Comparison of ENCODE assay signal across 20 cellular contexts in genomic region chr10:73915206-73915851, GRCh38. TPM values are rescaled to one million over a fixed set of nuclear protein-coding genes. Genes with fewer than 3 reads are reported as not detected.
DNase-seq lines count a peak whose midpoint lies in the region; ATAC-seq, FAIRE-seq and TF ChIP-seq lines count a peak whose summit lies in the region.
"Had no signal": no experiment of that assay in that cellular context is flagged by ENCODE, and none has a peak within 500 bp of the region (broad histone marks: within the 10 kb centered on the region; RNA-seq: fewer than 3 reads in every experiment).

No MANE protein-coding gene starts in this region.

- H3K27me3 Mint-ChIP-seq in stimulated activated naive B cell treated with anti-CD40 and anti-IgM and Interleukin-4, amounts not matched to agents 10 μg/mL and 1 μg/mL and 100 μg/mL, for 72 hours = peaks cover 5 to 8% of the 10 kb centered on the region in 2 donors
- H3K27me3 Mint-ChIP-seq in CD4-positive, alpha-beta T cell = peaks cover 51% of the 10 kb centered on the region

- no peak overlapping the region for H2BK12ac ChIP-seq in mesenchymal stem cell (ENCODE audit: low read length in 2 of 2)

- peak overlapping the region; percentile 89 for H3K9ac ChIP-seq in mesenchymal stem cell (ENCODE audit: low read length)
- H3K9ac ChIP-seq in GM23248 = no peak overlapping the region

- in situ Hi-C loops in GM23248 (cut with MboI) = no loop called here

- H3K4me1 ChIP-seq in PC-9 (replicated peaks; ENCODE audit: insufficient read depth) = peaks cover 39% of the 10 kb centered on the region
- peaks cover 34% of the 10 kb centered on the region for H3K4me1 ChIP-seq in mesenchymal stem cell (ENCODE audit: control insufficient read depth, insufficient read depth, low read depth, low read length)
- H3K4me1 ChIP-seq in GM23248 (ENCODE audit: insufficient read depth) = peaks cover 10% of the 10 kb centered on the region; the same call in 1 of the 2 replicates
- H3K4me1 ChIP-seq: pancreas had no signal

- peaks cover 29 to 32% of the 10 kb centered on the region in 2 donors for H3K4me1 Mint-ChIP-seq in stimulated activated naive B cell treated with anti-CD40 and anti-IgM and Interleukin-4, amounts not matched to agents 10 μg/mL and 1 μg/mL and 100 μg/mL, for 72 hours
- H3K4me1 Mint-ChIP-seq in CD4-positive, alpha-beta T cell (ENCODE audit: low read depth) = peaks cover 21% of the 10 kb centered on the region

- H3K14ac ChIP-seq in mesenchymal stem cell (ENCODE audit: low read length in 2 of 2) = no peak overlapping the region

- no peak overlapping the region for H3K23ac ChIP-seq in mesenchymal stem cell (ENCODE audit: low read length in 2 of 2)

- H2AFZ ChIP-seq in PC-9 = no peak overlapping the region
- no peak overlapping the region for H2AFZ ChIP-seq in mesenchymal stem cell (ENCODE audit: low read depth, low read length)
- no peak overlapping the region for H2AFZ ChIP-seq in GM23248

- H3K18ac ChIP-seq in mesenchymal stem cell (ENCODE audit: low read depth in 1 of 2, low read length in 2 of 2) = peak overlapping the region in 1 of 2 experiments; percentile 80

- CTCF ChIA-PET in PC-9 (lab: Charles Lee) = interaction anchor here (1.3 kb wide), 1 partner anchor 28 kb away, joined by 5 read pairs; no protein-coding TSS in a partner anchor
- CTCF ChIA-PET in CD4-positive, alpha-beta T cell (lab: Charles Lee) = no interaction called here

- H3K9me2 ChIP-seq in PC-9 (ENCODE audit: insufficient read depth) (no peaks in the 10 kb centered on the region), GM23248 (ENCODE audit: insufficient read depth) (no peaks in the 10 kb centered on the region)

- POLR2A ChIA-PET in PC-9 (lab: Charles Lee; ENCODE audit: unreplicated experiment) = interaction anchor here (0.5 to 0.7 kb wide), 2 partner anchors 9 to 93 kb away, joined by 3 to 5 read pairs; no protein-coding TSS in a partner anchor
- POLR2A ChIA-PET in CD4-positive, alpha-beta T cell (lab: Charles Lee) = no interaction called here

- 76% methylated on average over 8 of the region's 8 CpGs for WGBS in mesenchymal stem cell
- 82 to 85% methylated on average over 8 of the region's 8 CpGs for WGBS in GM23248 (ENCODE audit: low coverage in 1 of 2, low lambda C conversion rate in 2 of 2, missing lambda C conversion rate in 2 of 2), 2 experiments

- no peak overlapping the region for H3K4ac ChIP-seq in mesenchymal stem cell (ENCODE audit: low read depth in 1 of 2, low read length in 2 of 2)

- H4K20me1 ChIP-seq in PC-9 (ENCODE audit: insufficient read depth) = no peaks in the 10 kb centered on the region
- H4K20me1 ChIP-seq in GM23248 (ENCODE audit: insufficient read depth) = no peaks in the 10 kb centered on the region

- no peak overlapping the region for H2AK5ac ChIP-seq in mesenchymal stem cell (ENCODE audit: low read length, severe bottlenecking)

- no peak for TF ChIP-seq CTCF in PC-9 (conservative IDR thresholded peaks at IDR 0.05)
- TF ChIP-seq CTCF in bronchial epithelial cell (IDR thresholded peaks at IDR 0.05; ENCODE audit: insufficient read depth, low read length, severe bottlenecking) = no peak
- TF ChIP-seq CTCF in CD4-positive, alpha-beta T cell (IDR thresholded peaks at IDR 0.05) = no peak

- H3K79me1 ChIP-seq in mesenchymal stem cell (replicated peaks; ENCODE audit: low read length, poor library complexity, severe bottlenecking) = no peaks in the 10 kb centered on the region

- no peak for ATAC-seq in stimulated activated naive B cell treated with anti-CD40 and anti-IgM and Interleukin-4, amounts not matched to agents 10 μg/mL and 1 μg/mL and 100 μg/mL, for 72 hours (replicated peaks)
- ATAC-seq in GM18511 (IDR thresholded peaks at IDR 0.05; ENCODE audit: unreplicated experiment) (no peak), HG02763 (IDR thresholded peaks at IDR 0.05; ENCODE audit: unreplicated experiment) (no peak)
- no peak for ATAC-seq in CD4-positive, alpha-beta T cell (ENCODE audit: poor library complexity)
- ATAC-seq: GM12878, left lung, pancreas had no signal

- no peak overlapping the region for H3K4me3 Mint-ChIP-seq in stimulated activated naive B cell treated with anti-CD40 and anti-IgM and Interleukin-4, amounts not matched to agents 10 μg/mL and 1 μg/mL and 100 μg/mL, for 72 hours
- no peak overlapping the region for H3K4me3 Mint-ChIP-seq in CD4-positive, alpha-beta T cell
- H3K4me3 Mint-ChIP-seq: activated CD4-positive, alpha-beta T cell treated with anti-CD3 and anti-CD28 coated beads, Interleukin-2, amount 10 ng/mL, durations not matched to agents 24 days and 14 days; endodermal cell had no signal

- H2BK5ac ChIP-seq in mesenchymal stem cell (ENCODE audit: low read depth, low read length, poor library complexity, severe bottlenecking) = no peak overlapping the region

- H3K36me3 ChIP-seq in PC-9 (ENCODE audit: low read depth) (peaks cover 53% of the 10 kb centered on the region), bronchial epithelial cell (ENCODE audit: control insufficient read depth, insufficient read depth, low read length) (peaks cover 26% of the 10 kb centered on the region), mesenchymal stem cell (ENCODE audit: control insufficient read depth in 1 of 2, insufficient read depth in 2 of 2, low read depth in 1 of 2, low read length in 2 of 2) (peaks cover 51 to 59% of the 10 kb centered on the region in 2 experiments), GM23248 (ENCODE audit: low read depth) (peaks cover 4% of the 10 kb centered on the region; the same call in 1 of the 2 replicates)
- H3K36me3 ChIP-seq: pancreas had no signal

- H4K91ac ChIP-seq in mesenchymal stem cell (ENCODE audit: low read length) = no peak overlapping the region

- H3F3A ChIP-seq in PC-9 (ENCODE audit: insufficient read depth, low read depth) (peaks cover 51% of the 10 kb centered on the region), GM23248 (ENCODE audit: insufficient read depth) (peaks cover 2% of the 10 kb centered on the region)

- peak overlapping the region; percentile 29 for H3K27ac ChIP-seq in PC-9
- peak overlapping the region; percentile 33 for H3K27ac ChIP-seq in mesenchymal stem cell (ENCODE audit: low read length, poor library complexity, severe bottlenecking)
- no peak overlapping the region for H3K27ac ChIP-seq in CD4-positive, alpha-beta T cell (ENCODE audit: low read depth, low read length)
- no peak overlapping the region for H3K27ac ChIP-seq in GM23248
- H3K27ac ChIP-seq: pancreas, suprapubic skin had no signal

- H3K27ac Mint-ChIP-seq in stimulated activated naive B cell treated with anti-CD40 and anti-IgM and Interleukin-4, amounts not matched to agents 10 μg/mL and 1 μg/mL and 100 μg/mL, for 72 hours = peak overlapping the region; percentile 20
- no peak overlapping the region for H3K27ac Mint-ChIP-seq in CD4-positive, alpha-beta T cell
- H3K27ac Mint-ChIP-seq: activated CD4-positive, alpha-beta T cell treated with anti-CD3 and anti-CD28 coated beads, Interleukin-2, amount 10 ng/mL, durations not matched to agents 24 days and 14 days; endodermal cell had no signal

- BruUV-seq in PC-9 (replicated peaks; lab: Mats Ljungman, UMichigan) = no TSS peak

- FAIRE-seq in bronchial epithelial cell (lab: Jason Lieb, UNC) = no peak
- FAIRE-seq: G401.6, GM12878, pancreas had no signal

- H3K4me3 ChIP-seq in PC-9 = peak overlapping the region; percentile 85; the same call in 1 of the 2 replicates
- no peak overlapping the region for H3K4me3 ChIP-seq in bronchial epithelial cell (ENCODE audit: low read depth, low read length)
- peak overlapping the region in 1 of 2 experiments; percentile 90 for H3K4me3 ChIP-seq in mesenchymal stem cell (ENCODE audit: insufficient read depth in 1 of 2, low read depth in 1 of 2, low read length in 2 of 2)
- H3K4me3 ChIP-seq in GM23248 = no peak overlapping the region
- H3K4me3 ChIP-seq: GM12878, left lung, pancreas, suprapubic skin had no signal

- intact Hi-C loops in PC-9 (cut with micrococcal nuclease; ENCODE audit: unreplicated experiment) = no loop called here
- intact Hi-C loops in CD4-positive, alpha-beta T cell (cut with DNase I, micrococcal nuclease) = no loop called here

- H3K27me3 ChIP-seq in PC-9 (ENCODE audit: insufficient read depth, low read depth) = no peaks in the 10 kb centered on the region
- H3K27me3 ChIP-seq in bronchial epithelial cell (ENCODE audit: control insufficient read depth, insufficient read depth, low read length) = no peaks in the 10 kb centered on the region
- no peaks in the 10 kb centered on the region for H3K27me3 ChIP-seq in mesenchymal stem cell (ENCODE audit: control insufficient read depth in 1 of 2, insufficient read depth in 1 of 2, low read length in 2 of 2)
- peaks cover 31% of the 10 kb centered on the region for H3K27me3 ChIP-seq in CD4-positive, alpha-beta T cell (ENCODE audit: control insufficient read depth, insufficient read depth, low read length)
- H3K27me3 ChIP-seq in GM23248 (replicated peaks; ENCODE audit: insufficient read depth) = no peaks in the 10 kb centered on the region
- H3K27me3 ChIP-seq: pancreas, suprapubic skin had no signal

- peaks cover 3 to 8% of the 10 kb centered on the region in 2 donors for H3K36me3 Mint-ChIP-seq in stimulated activated naive B cell treated with anti-CD40 and anti-IgM and Interleukin-4, amounts not matched to agents 10 μg/mL and 1 μg/mL and 100 μg/mL, for 72 hours
- no peaks in the 10 kb centered on the region for H3K36me3 Mint-ChIP-seq in CD4-positive, alpha-beta T cell (ENCODE audit: low read depth)

- H2BK15ac ChIP-seq in mesenchymal stem cell (ENCODE audit: low read depth, poor library complexity, severe bottlenecking) = no peak overlapping the region

- peaks cover 42% of the 10 kb centered on the region for H3K79me2 ChIP-seq in PC-9 (ENCODE audit: low read depth)
- H3K79me2 ChIP-seq in GM23248 (ENCODE audit: insufficient read depth) = no peaks in the 10 kb centered on the region

- H3K9me3 ChIP-seq in PC-9 (ENCODE audit: insufficient read depth, low read depth) = peaks cover 14% of the 10 kb centered on the region; the same call in 1 of the 2 replicates
- H3K9me3 ChIP-seq in mesenchymal stem cell (ENCODE audit: control insufficient read depth, low read length) = no peaks in the 10 kb centered on the region
- no peaks in the 10 kb centered on the region for H3K9me3 ChIP-seq in CD4-positive, alpha-beta T cell (ENCODE audit: control insufficient read depth, low read length)
- no peaks in the 10 kb centered on the region for H3K9me3 ChIP-seq in GM23248 (ENCODE audit: low read depth)
- H3K9me3 ChIP-seq: pancreas, suprapubic skin had no signal

- no peak overlapping the region for H2BK120ac ChIP-seq in mesenchymal stem cell (ENCODE audit: low read depth, low read length)

- no peaks in the 10 kb centered on the region for H3K9me3 Mint-ChIP-seq in stimulated activated naive B cell treated with anti-CD40 and anti-IgM and Interleukin-4, amounts not matched to agents 10 μg/mL and 1 μg/mL and 100 μg/mL, for 72 hours
- no peaks in the 10 kb centered on the region for H3K9me3 Mint-ChIP-seq in CD4-positive, alpha-beta T cell
- H3K9me3 Mint-ChIP-seq: activated CD4-positive, alpha-beta T cell treated with anti-CD3 and anti-CD28 coated beads, Interleukin-2, amount 10 ng/mL, durations not matched to agents 24 days and 14 days; endodermal cell had no signal

- no peak for DNase-seq in PC-9
- DNase-seq in bronchial epithelial cell (ENCODE audit: low read depth) = peak; percentile 36
- no peak for DNase-seq in mesenchymal stem cell
- DNase-seq in stimulated activated naive B cell treated with anti-CD40 and anti-IgM and Interleukin-4, amounts not matched to agents 10 μg/mL and 1 μg/mL and 100 μg/mL, for 72 hours = no peak
- no peak for DNase-seq in CD4-positive, alpha-beta T cell
- DNase-seq in GM23248 = no peak
- DNase-seq: activated CD4-positive, alpha-beta T cell treated with anti-CD3 and anti-CD28 coated beads, Interleukin-2, amount 10 ng/mL, durations not matched to agents 24 days and 14 days; activated effector memory CD4-positive, alpha-beta T cell treated with anti-CD3 and anti-CD28 coated beads, Interleukin-2, amount 50 U/mL, for 16 hours; AML-193; endodermal cell; foreskin fibroblast; left lung; NCI-H187; NCI-H2227 treated with DMSO at 0.1 percent for 48 hours; pancreas had no signal

- peak overlapping the region; percentile 88 for H3K4me2 ChIP-seq in PC-9
- H3K4me2 ChIP-seq in mesenchymal stem cell (ENCODE audit: low read length, poor library complexity, severe bottlenecking) = peak overlapping the region; percentile 44
- H3K4me2 ChIP-seq in GM23248 (ENCODE audit: unreplicated experiment) = no peak overlapping the region

- H4K8ac ChIP-seq in mesenchymal stem cell (ENCODE audit: low read length) = peak overlapping the region; percentile 9

RNA-seq across cellular contexts. Expression of gene PLAU, which starts 4.4 kb away (rescaled TPM):
- total RNA-seq in PC-9 (2021) = 90.3 and 94.9 TPM in 2 replicates
- total RNA-seq in bronchial epithelial cell = 26.3 and 30.0 TPM in 2 replicates
- polyA plus RNA-seq in mesenchymal stem cell (2013, experiment 1 of 2) = 1,126 TPM
- 1,146 TPM for polyA plus RNA-seq in mesenchymal stem cell (2013, experiment 2 of 2)
- total RNA-seq in CD4-positive, alpha-beta T cell = not detected
- 13.3 and 13.8 TPM in 2 replicates for total RNA-seq in GM23248 (2014; rRNA removed; shearing (Covaris generic))
- polyA plus RNA-seq in GM23248 (2016; fragmentation: Nextera tagmentation; extraction: Ambion mirVana) = 26.0 and 26.1 TPM in 2 replicates

RNA-seq across cellular contexts. Expression of gene CAMK2G, which starts 41.0 kb away (rescaled TPM):
- total RNA-seq in PC-9 (2021) (125 and 147 TPM in 2 replicates), bronchial epithelial cell (13.4 and 16.5 TPM in 2 replicates)
- polyA plus RNA-seq in mesenchymal stem cell (2013, experiment 1 of 2) = 17.2 TPM
- 16.4 TPM for polyA plus RNA-seq in mesenchymal stem cell (2013, experiment 2 of 2)
- total RNA-seq in CD4-positive, alpha-beta T cell = 10 to 100 TPM; 34.4 to 38.4 TPM
- total RNA-seq in GM23248 (2014; rRNA removed; shearing (Covaris generic)) = 25.7 and 29.1 TPM in 2 replicates
- 24.3 and 28.2 TPM in 2 replicates for polyA plus RNA-seq in GM23248 (2016; fragmentation: Nextera tagmentation; extraction: Ambion mirVana)

Comparison
In these comparisons a context has a peak if more than half of its experiments do, and no peak if none do; other contexts are left out.
1. H3K27ac ChIP-seq: peak in PC-9 (single experiment) and mesenchymal stem cell (single experiment); none in CD4-positive, alpha-beta T cell (single experiment) and GM23248 (single experiment).
2. RNA of gene PLAU, which starts 4.4 kb away (total RNA-seq): 90.3 to 94.9 TPM in PC-9, 26.3 to 30.0 TPM in bronchial epithelial cell and 13.3 to 13.8 TPM in GM23248; not detected in CD4-positive, alpha-beta T cell; every median in the first group is over 10 times any median in the second.